In the genomic region with DNA sequence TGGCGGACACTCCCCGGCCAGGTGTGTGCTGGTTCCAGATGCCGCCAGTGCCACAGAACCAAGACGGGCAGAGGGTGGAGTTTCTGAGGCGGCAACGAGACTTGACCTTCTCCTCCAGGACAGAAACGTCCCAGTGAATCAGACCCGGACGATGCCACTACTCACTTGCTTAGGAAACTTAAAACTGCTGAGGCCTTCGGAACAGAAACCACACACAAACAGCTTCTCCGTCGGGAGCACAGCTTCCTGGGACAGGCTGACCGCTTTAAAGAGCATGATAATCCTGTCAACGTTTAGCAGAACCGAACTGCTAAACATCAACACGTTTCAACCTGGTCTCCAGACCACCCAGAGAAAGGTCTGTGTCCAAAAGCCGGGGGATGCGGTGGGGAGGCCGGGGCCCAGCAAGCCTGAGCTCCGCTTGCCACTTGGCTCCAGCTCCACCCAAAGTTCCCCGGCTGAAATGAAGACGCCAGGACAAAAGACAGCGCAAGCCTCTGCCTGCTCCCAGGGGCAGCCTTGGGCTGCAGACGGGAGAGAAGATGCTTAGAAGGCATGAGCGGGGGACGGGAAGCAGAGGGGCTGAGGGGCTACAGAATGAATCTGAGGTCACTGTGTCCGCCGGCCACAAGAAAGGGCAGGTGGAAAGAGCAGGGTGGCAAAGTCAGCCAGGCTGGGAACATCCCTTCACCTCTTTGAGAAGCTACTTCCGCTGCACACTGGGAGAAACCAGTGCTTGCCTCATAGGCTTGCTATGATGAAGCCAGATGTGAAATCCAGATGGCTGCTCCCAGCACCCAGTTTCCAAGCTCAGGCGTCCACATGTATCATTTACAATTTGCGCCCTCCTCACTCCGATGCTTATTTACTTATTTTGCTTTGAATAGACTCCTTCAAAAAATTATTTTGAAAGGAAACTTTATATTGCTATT, we compare ENCODE assay signal across 1 cellular context.
TF ChIP-seq lines count a peak whose summit lies in the region.

No MANE protein-coding gene starts in this region.

TF ChIP-seq in GM23338, 12 proteins besides CTCF, POLR2A, EP300 and RAD21 (continued from another document):
- TF ChIP-seq EZH2 (IDR thresholded peaks at IDR 0.05; ENCODE audit: low read depth, unreplicated experiment) = no peak
- TF ChIP-seq CREB1 (CRISPR knock-in tag; IDR thresholded peaks at IDR 0.05; ENCODE audit: low read depth) = no peak
- TF ChIP-seq NANOG (IDR thresholded peaks at IDR 0.05; ENCODE audit: borderline replicate concordance) = no peak
- TF ChIP-seq, protein P1, sequence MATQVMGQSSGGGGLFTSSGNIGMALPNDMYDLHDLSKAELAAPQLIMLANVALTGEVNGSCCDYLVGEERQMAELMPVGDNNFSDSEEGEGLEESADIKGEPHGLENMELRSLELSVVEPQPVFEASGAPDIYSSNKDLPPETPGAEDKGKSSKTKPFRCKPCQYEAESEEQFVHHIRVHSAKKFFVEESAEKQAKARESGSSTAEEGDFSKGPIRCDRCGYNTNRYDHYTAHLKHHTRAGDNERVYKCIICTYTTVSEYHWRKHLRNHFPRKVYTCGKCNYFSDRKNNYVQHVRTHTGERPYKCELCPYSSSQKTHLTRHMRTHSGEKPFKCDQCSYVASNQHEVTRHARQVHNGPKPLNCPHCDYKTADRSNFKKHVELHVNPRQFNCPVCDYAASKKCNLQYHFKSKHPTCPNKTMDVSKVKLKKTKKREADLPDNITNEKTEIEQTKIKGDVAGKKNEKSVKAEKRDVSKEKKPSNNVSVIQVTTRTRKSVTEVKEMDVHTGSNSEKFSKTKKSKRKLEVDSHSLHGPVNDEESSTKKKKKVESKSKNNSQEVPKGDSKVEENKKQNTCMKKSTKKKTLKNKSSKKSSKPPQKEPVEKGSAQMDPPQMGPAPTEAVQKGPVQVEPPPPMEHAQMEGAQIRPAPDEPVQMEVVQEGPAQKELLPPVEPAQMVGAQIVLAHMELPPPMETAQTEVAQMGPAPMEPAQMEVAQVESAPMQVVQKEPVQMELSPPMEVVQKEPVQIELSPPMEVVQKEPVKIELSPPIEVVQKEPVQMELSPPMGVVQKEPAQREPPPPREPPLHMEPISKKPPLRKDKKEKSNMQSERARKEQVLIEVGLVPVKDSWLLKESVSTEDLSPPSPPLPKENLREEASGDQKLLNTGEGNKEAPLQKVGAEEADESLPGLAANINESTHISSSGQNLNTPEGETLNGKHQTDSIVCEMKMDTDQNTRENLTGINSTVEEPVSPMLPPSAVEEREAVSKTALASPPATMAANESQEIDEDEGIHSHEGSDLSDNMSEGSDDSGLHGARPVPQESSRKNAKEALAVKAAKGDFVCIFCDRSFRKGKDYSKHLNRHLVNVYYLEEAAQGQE (IDR thresholded peaks at IDR 0.05; ENCODE audit: unreplicated experiment) = no peak
- no peak for TF ChIP-seq POLR2AphosphoS5 (IDR thresholded peaks at IDR 0.05; ENCODE audit: low read depth)
- TF ChIP-seq ZNF331 (CRISPR knock-in tag; IDR thresholded peaks at IDR 0.05; ENCODE audit: low read depth) = no peak
- TF ChIP-seq ZNF114 (CRISPR knock-in tag; IDR thresholded peaks at IDR 0.05) = no peak
